ENCODE assay signal across 17 cellular contexts in the genomic region with DNA sequence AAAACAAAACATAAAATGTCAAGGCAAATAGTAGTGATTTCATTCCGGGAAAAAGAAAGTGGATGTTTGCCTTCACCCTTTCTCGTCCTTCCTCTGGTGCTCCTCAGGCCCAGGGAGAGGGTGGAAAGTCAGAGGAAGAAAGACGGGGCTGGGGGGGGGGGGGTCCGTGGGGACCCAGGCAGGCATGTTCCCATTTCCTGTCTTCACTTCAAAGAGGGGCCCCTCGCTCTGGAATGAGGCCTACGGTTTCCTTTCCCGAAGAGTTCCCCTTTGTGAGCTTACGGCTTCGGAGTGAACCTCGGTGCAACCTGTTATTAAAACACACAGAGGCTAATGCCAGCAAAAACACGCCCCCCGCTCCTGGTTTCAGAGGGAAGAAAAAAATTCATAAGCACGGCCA. TPM values are rescaled to one million over a fixed set of nuclear protein-coding genes. Genes with fewer than 3 reads are reported as not detected.
A peak's percentile ranks its signal among the peaks of the same experiment; 100 is the strongest.
DNase-seq lines count a peak whose midpoint lies in the region; ATAC-seq and TF ChIP-seq lines count a peak whose summit lies in the region.
"Had no signal": no experiment of that assay in that cellular context is flagged by ENCODE, and none has a peak within 500 bp of the region (broad histone marks: within the 10 kb centered on the region; RNA-seq: fewer than 3 reads in every experiment).

No MANE protein-coding gene starts in this region.

- intact Hi-C loops in adrenal gland (cut with DNase I): no loop called here

- H3K9me3 ChIP-seq in neuronal stem cell (replicated peaks in 1 of 2; ENCODE audit: control insufficient read depth in 2 of 2, insufficient read depth in 1 of 2, low read depth in 1 of 2, low read length in 2 of 2) (peaks cover 0 to 2% of the 10 kb centered on the region in 2 donors), tibial nerve (peaks cover 0 to 22% (median 0%) of the 10 kb centered on the region in 4 donors), adrenal gland (replicated peaks in 1 of 3) (no peaks in the 10 kb centered on the region)
- H3K9me3 ChIP-seq: BLaER1 had no signal

- H3K79me1 ChIP-seq in neuronal stem cell (ENCODE audit: low read depth, low read length): no peaks in the 10 kb centered on the region

- TF ChIP-seq POLR2A in tibial nerve (IDR thresholded peaks at IDR 0.05) (no peak), adrenal gland (IDR thresholded peaks at IDR 0.05) (no peak)

- no peak overlapping the region for H4K8ac ChIP-seq in neuronal stem cell (ENCODE audit: low read depth, low read length)

- no CpG with 5 or more reads among the region's 13 CpGs for WGBS in neuronal stem cell (ENCODE audit: extremely low coverage in 2 of 2, insufficient read length in 2 of 2, insufficient replicate concordance in 1 of 2), 2 donors
- WGBS in tibial nerve, 2 donors: 8 to 11% methylated on average over 13 of the region's 13 CpGs
- WGBS in adrenal gland, 4 donors: 15 to 25% (median 19%) methylated on average over 13 of the region's 13 CpGs

- H3K27ac Mint-ChIP-seq in GM23338: no peak overlapping the region
- H3K27ac Mint-ChIP-seq: CD8-positive, alpha-beta memory T cell had no signal

- peaks cover 12% of the 10 kb centered on the region for H3K27me3 Mint-ChIP-seq in GM23338 (ENCODE audit: insufficient read depth, low read depth, poor library complexity)

- no peak overlapping the region for H3K4ac ChIP-seq in neuronal stem cell (ENCODE audit: low read length)

- 0 out of 2 replicates have a peak overlapping the region, but pooled peaks have one; percentile 35 for H2AFZ ChIP-seq in GM23338
- peak overlapping the region; percentile 76 for H2AFZ ChIP-seq in neuronal stem cell (ENCODE audit: low read length)

- H3K4me2 ChIP-seq in GM23338 (peak overlapping the region; percentile 67; the same call in 1 of the 2 replicates), neuronal stem cell (ENCODE audit: insufficient read depth, low read length, poor library complexity, severe bottlenecking) (no peak overlapping the region)
- H3K4me2 ChIP-seq: BLaER1 had no signal

- H2AK5ac ChIP-seq in neuronal stem cell (ENCODE audit: low read depth, low read length): no peak overlapping the region

- no peaks in the 10 kb centered on the region for H3F3A ChIP-seq in GM23338 (replicated peaks; ENCODE audit: low read depth)

- H3K27ac ChIP-seq in GM23338 (ENCODE audit: low read depth) (peak overlapping the region; percentile 78), neuronal stem cell (replicated peaks; ENCODE audit: low read length) (no peak overlapping the region), tibial nerve (no peak overlapping the region), adrenal gland (no peak overlapping the region)
- H3K27ac ChIP-seq: BLaER1 had no signal

- no peak for TF ChIP-seq EP300 in tibial nerve (IDR thresholded peaks at IDR 0.05)

- no peak overlapping the region for H3K4me3 Mint-ChIP-seq in GM23338
- H3K4me3 Mint-ChIP-seq: CD8-positive, alpha-beta memory T cell; IgD-negative memory B cell had no signal

- H3K4me3 ChIP-seq in GM23338 (no peak overlapping the region), neuronal stem cell (ENCODE audit: low read length in 2 of 2) (no peak overlapping the region), tibial nerve (no peak overlapping the region), adrenal gland (no peak overlapping the region)
- H3K4me3 ChIP-seq: BLaER1 had no signal

- TF ChIP-seq CTCF in GM23338 (conservative IDR thresholded peaks at IDR 0.05; ENCODE audit: low read depth in 2 of 2) (no peak), tibial nerve (IDR thresholded peaks at IDR 0.05) (no peak), adrenal gland (IDR thresholded peaks at IDR 0.05) (no peak)

- H2BK5ac ChIP-seq in neuronal stem cell (ENCODE audit: low read length): no peak overlapping the region

- H3K14ac ChIP-seq in neuronal stem cell (ENCODE audit: low read length): no peak overlapping the region

- no peaks in the 10 kb centered on the region; the same call in 1 of the 2 replicates for H3K36me3 ChIP-seq in GM23338 (ENCODE audit: insufficient read depth)
- H3K36me3 ChIP-seq in neuronal stem cell (replicated peaks in 1 of 2; ENCODE audit: control insufficient read depth in 2 of 2, insufficient read depth in 2 of 2, low read length in 2 of 2): no peaks in the 10 kb centered on the region
- H3K36me3 ChIP-seq in tibial nerve: no peaks in the 10 kb centered on the region
- no peaks in the 10 kb centered on the region for H3K36me3 ChIP-seq in adrenal gland (replicated peaks in 1 of 2)
- H3K36me3 ChIP-seq: BLaER1 had no signal

- no peak overlapping the region for H2BK120ac ChIP-seq in neuronal stem cell (ENCODE audit: low read depth, low read length)

- ATAC-seq in GM23338: no peak

- H4K91ac ChIP-seq in neuronal stem cell (ENCODE audit: low read depth, low read length, poor library complexity): no peak overlapping the region

- no peak overlapping the region for H2BK12ac ChIP-seq in neuronal stem cell (ENCODE audit: low read length)

- H3K9ac ChIP-seq in neuronal stem cell (ENCODE audit: low read depth, low read length, poor library complexity): no peak overlapping the region
- H3K9ac ChIP-seq: BLaER1 had no signal

- H4K20me1 ChIP-seq in GM23338 (replicated peaks; ENCODE audit: insufficient read depth): no peaks in the 10 kb centered on the region
- H4K20me1 ChIP-seq: BLaER1 had no signal

- no peak overlapping the region for H3K18ac ChIP-seq in neuronal stem cell (ENCODE audit: low read length)

- no peak overlapping the region for H3K23ac ChIP-seq in neuronal stem cell (ENCODE audit: low read depth, low read length, poor library complexity)

- H3K4me1 ChIP-seq in GM23338 (ENCODE audit: insufficient read depth) (peaks cover 12% of the 10 kb centered on the region), neuronal stem cell (ENCODE audit: control insufficient read depth in 2 of 2, insufficient read depth in 1 of 2, low read depth in 1 of 2, low read length in 2 of 2) (peaks cover 0 to 9% of the 10 kb centered on the region in 2 donors), tibial nerve (peaks cover 0 to 13% (median 0%) of the 10 kb centered on the region in 4 donors), adrenal gland (replicated peaks in 1 of 2) (no peaks in the 10 kb centered on the region)
- H3K4me1 ChIP-seq: BLaER1, Caco-2 had no signal

- H3K9me3 Mint-ChIP-seq in GM23338: peaks cover 89% of the 10 kb centered on the region

- H3K36me3 Mint-ChIP-seq in GM23338 (ENCODE audit: low read depth): peaks cover 47% of the 10 kb centered on the region
- H3K36me3 Mint-ChIP-seq: IgD-negative memory B cell had no signal

- H3K79me2 ChIP-seq in GM23338 (replicated peaks; ENCODE audit: insufficient read depth): no peaks in the 10 kb centered on the region

- H3K9me2 ChIP-seq in GM23338 (ENCODE audit: insufficient read depth): peaks cover under 1% of the 10 kb centered on the region; the same call in 1 of the 2 replicates

- no peaks in the 10 kb centered on the region for H3K4me1 Mint-ChIP-seq in GM23338
- H3K4me1 Mint-ChIP-seq: CD8-positive, alpha-beta memory T cell had no signal

- peak; percentile 54 for DNase-seq in GM23338 (ENCODE audit: low spot score)
- peak; percentile 21 for DNase-seq in NOMO-1 treated with dmso at 0.1 percent for 144 hours (lab: John Stamatoyannopoulos, UW; ENCODE audit: unreplicated experiment)
- peak; percentile 30 for DNase-seq in iPS-NIHi11 (ENCODE audit: low spot score)
- DNase-seq in neuronal stem cell (ENCODE audit: low spot score): no peak
- DNase-seq in stimulated activated CD4-positive, alpha-beta T cell treated with anti-CD3 and anti-CD28 coated beads, Interleukin-4, amount 100 ng/mL, for 4 hours: no peak
- DNase-seq in tibial nerve (ENCODE audit: low spot score in 2 of 2): no peak
- no peak for DNase-seq in adrenal gland
- DNase-seq: 8988T; AML-193; Caco-2; CD8-positive, alpha-beta memory T cell; DND-41; GDM1; GOT3 had no signal

- no peaks in the 10 kb centered on the region for H3K27me3 ChIP-seq in GM23338 (ENCODE audit: insufficient read depth)
- H3K27me3 ChIP-seq in neuronal stem cell (ENCODE audit: control insufficient read depth in 3 of 3, insufficient read depth in 3 of 3, low read depth in 1 of 3, low read length in 3 of 3): no peaks in the 10 kb centered on the region
- H3K27me3 ChIP-seq in tibial nerve: no peaks in the 10 kb centered on the region
- peaks cover 7% of the 10 kb centered on the region for H3K27me3 ChIP-seq in adrenal gland
- H3K27me3 ChIP-seq: BLaER1 had no signal

- H2BK15ac ChIP-seq in neuronal stem cell (ENCODE audit: low read length): no peak overlapping the region

TF ChIP-seq in GM23338, 12 proteins besides CTCF, POLR2A, EP300 and RAD21:
- TF ChIP-seq POLR2AphosphoS5 (IDR thresholded peaks at IDR 0.05; ENCODE audit: low read depth): no peak
- TF ChIP-seq, protein P1, sequence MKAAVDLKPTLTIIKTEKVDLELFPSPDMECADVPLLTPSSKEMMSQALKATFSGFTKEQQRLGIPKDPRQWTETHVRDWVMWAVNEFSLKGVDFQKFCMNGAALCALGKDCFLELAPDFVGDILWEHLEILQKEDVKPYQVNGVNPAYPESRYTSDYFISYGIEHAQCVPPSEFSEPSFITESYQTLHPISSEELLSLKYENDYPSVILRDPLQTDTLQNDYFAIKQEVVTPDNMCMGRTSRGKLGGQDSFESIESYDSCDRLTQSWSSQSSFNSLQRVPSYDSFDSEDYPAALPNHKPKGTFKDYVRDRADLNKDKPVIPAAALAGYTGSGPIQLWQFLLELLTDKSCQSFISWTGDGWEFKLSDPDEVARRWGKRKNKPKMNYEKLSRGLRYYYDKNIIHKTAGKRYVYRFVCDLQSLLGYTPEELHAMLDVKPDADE (IDR thresholded peaks at IDR 0.05): 0 out of 2 replicates have a peak, but pooled peaks have one; percentile 49

RNA-seq across cellular contexts. Expression of gene SHOX, which starts 40.0 kb away (rescaled TPM):
- not detected in 2 replicates for total RNA-seq in GM23338 (2014; rRNA removed; shearing (Covaris generic))
- 0.14 TPM in 1 of 2 replicates, not detected in the other for polyA plus RNA-seq in GM23338 (2016; fragmentation: Nextera tagmentation; extraction: Ambion mirVana)
- polyA plus RNA-seq in neuronal stem cell (2013, experiment 1 of 2): not detected
- polyA plus RNA-seq in neuronal stem cell (2013, experiment 2 of 2): not detected
- total RNA-seq in tibial nerve: 1 to 10 TPM in 1 of 4 donors, under 1 TPM in 1, not detected in 2; 0.60 to 1.8 TPM
- not detected for total RNA-seq in adrenal gland
- polyA plus RNA-seq in adrenal gland: not detected
- total RNA-seq: Caco-2; CD8-positive, alpha-beta memory T cell; HT-29 had no signal
- polyA plus RNA-seq: CD8-positive, alpha-beta memory T cell; IgD-negative memory B cell had no signal

Comparison
In these comparisons a context has a peak if more than half of its experiments do, and no peak if none do; other contexts are left out.
1. DNase-seq: peak in GM23338 (single experiment), NOMO-1 treated with dmso at 0.1 percent for 144 hours (single experiment) and iPS-NIHi11 (single experiment); none in neuronal stem cell (single experiment), stimulated activated CD4-positive, alpha-beta T cell treated with anti-CD3 and anti-CD28 coated beads, Interleukin-4, amount 100 ng/mL, for 4 hours (0 of 2), tibial nerve (0 of 2) and adrenal gland (0 of 7).